ENCODE assay signal across 18 cellular contexts in the genomic region with DNA sequence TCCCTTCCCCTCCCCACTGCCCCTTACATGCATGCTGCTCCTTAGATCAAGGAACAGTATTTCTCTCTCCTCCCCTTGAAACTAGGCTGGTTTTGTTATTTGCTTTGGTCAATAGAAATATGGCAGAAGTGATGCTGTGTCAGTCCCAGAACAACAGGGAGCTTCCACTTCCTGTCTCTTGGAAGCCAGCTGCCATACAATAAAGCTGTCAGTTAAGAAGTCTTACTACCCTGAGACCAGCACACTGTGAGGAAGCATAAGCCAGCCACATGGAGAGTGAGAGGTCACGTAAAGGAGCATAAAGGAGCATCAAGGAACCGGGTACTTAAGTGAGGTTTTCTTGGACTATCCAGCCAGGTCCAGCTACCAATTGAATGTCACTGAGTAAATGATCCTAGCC.
"Had no signal": no experiment of that assay in that cellular context is flagged by ENCODE, and none has a peak within 500 bp of the region (broad histone marks: within the 10 kb centered on the region; RNA-seq: fewer than 3 reads in every experiment).

No MANE protein-coding gene starts in this region.

- H3K4me1 ChIP-seq: ascending aorta, heart left ventricle, testis, upper lobe of left lung had no signal

- DNase-seq: activated CD4-positive, alpha-beta T cell treated with anti-CD3 and anti-CD28 coated beads for 1 hour; activated CD4-positive, alpha-beta T cell treated with anti-CD3 and anti-CD28 coated beads, Interleukin-2, amount 50 U/mL, for 4 hours; activated naive CD4-positive, alpha-beta T cell treated with anti-CD3 and anti-CD28 coated beads, Interleukin-2, amount 10 ng/mL, durations not matched to agents 7 days and 5 days; effector memory CD4-positive, alpha-beta T cell; foreskin melanocyte; heart left ventricle; left cardiac atrium; naive B cell; nucleus accumbens; posterior cingulate gyrus; retina; stimulated activated CD4-positive, alpha-beta T cell treated with anti-CD3 and anti-CD28 coated beads, Interleukin-12 subunit alpha, Interleukin-12 subunit beta, amount 100 ng/mL, for 4 hours; stimulated activated CD4-positive, alpha-beta T cell treated with anti-CD3 and anti-CD28 coated beads, Interleukin-2, amount 100 ng/mL, for 24 hours; stomach; testis; upper lobe of left lung had no signal

- H3K9me3 ChIP-seq: ascending aorta, heart left ventricle, stomach, testis, upper lobe of left lung had no signal

- H3K4me3 ChIP-seq: ascending aorta, heart left ventricle, lung, stomach, testis, upper lobe of left lung had no signal

- H3K27me3 ChIP-seq: ascending aorta, heart left ventricle, stomach, testis, upper lobe of left lung had no signal

- H3K36me3 ChIP-seq: ascending aorta, heart left ventricle, stomach, upper lobe of left lung had no signal

- H3K27ac ChIP-seq: ascending aorta, heart left ventricle, stomach, testis, upper lobe of left lung had no signal
